ENCODE assay signal across 8 cellular contexts in genomic region chr19:2055871-2056809, GRCh38. TPM values are rescaled to one million over a fixed set of nuclear protein-coding genes. Genes with fewer than 3 reads are reported as not detected.
DNase-seq lines count a peak whose midpoint lies in the region; ATAC-seq and TF ChIP-seq lines count a peak whose summit lies in the region.

No MANE protein-coding gene starts in this region.

- H3K27me3 ChIP-seq in HCT116 (ENCODE audit: insufficient read depth, low read length) (no peaks in the 10 kb centered on the region), psoas muscle (ENCODE audit: insufficient read depth in 3 of 3, low read length in 2 of 3) (no peaks in the 10 kb centered on the region)

- H3K27ac ChIP-seq in HCT116 (ENCODE audit: low read depth, low read length) (peak overlapping the region; percentile 99), psoas muscle (peak overlapping the region; percentile 81)

- ATAC-seq in HCT116 (peak; percentile 13), psoas muscle (no peak), GM18867 (IDR thresholded peaks at IDR 0.05; ENCODE audit: unreplicated experiment) (no peak), HG03432 (IDR thresholded peaks at IDR 0.05; ENCODE audit: unreplicated experiment) (no peak)

- H4K20me1 ChIP-seq in HCT116 (ENCODE audit: insufficient read depth): no peaks in the 10 kb centered on the region

- no peak for TF ChIP-seq CTCF in AG09319 (IDR thresholded peaks at IDR 0.05; ENCODE audit: low read depth, low read length)
- peak in 2 of 3 experiments; percentile 18 to 24; a peak in 1 of 6 replicates for TF ChIP-seq CTCF in HCT116 (IDR thresholded peaks at IDR 0.05 in 2 of 3, conservative IDR thresholded peaks at IDR 0.05 in 1 of 3; ENCODE audit: borderline replicate concordance in 1 of 3, insufficient read depth in 1 of 3, low read depth in 2 of 3, low read length in 2 of 3)
- TF ChIP-seq CTCF in psoas muscle (IDR thresholded peaks at IDR 0.05): no peak

- no peak for TF ChIP-seq RAD21 in HCT116 (IDR thresholded peaks at IDR 0.05; ENCODE audit: low read depth)

- CTCF ChIA-PET in HCT116 (lab: Charles Lee): interaction anchor here (0.6 kb wide), 1 partner anchor 21 kb away, joined by 3 read pairs; no protein-coding TSS in a partner anchor

- intact Hi-C loops in HCT116 (cut with micrococcal nuclease) (no loop called here), psoas muscle (cut with DNase I) (no loop called here)

- H3K4me3 ChIP-seq in HCT116 (replicated peaks in 1 of 2; ENCODE audit: low read depth in 1 of 2, low read length in 2 of 2) (peak overlapping the region; percentile 48 to 56), psoas muscle (peak overlapping the region; percentile 57)

- RAD21 ChIA-PET in HCT116 (lab: Charles Lee; ENCODE audit: low non-redundant PET in 1 of 2, low total read pairs in 2 of 2, uncharacterized antibody in 2 of 2, unreplicated experiment in 2 of 2): interaction anchor here in 1 of 2 experiments (0.5 kb wide), 1 partner anchor 36 kb away, joined by 11 read pairs; no protein-coding TSS in a partner anchor

- H3K9me3 ChIP-seq in HCT116 (ENCODE audit: control insufficient read depth in 1 of 2, insufficient read depth in 1 of 2, low read depth in 1 of 2, low read length in 2 of 2) (no peaks in the 10 kb centered on the region), psoas muscle (no peaks in the 10 kb centered on the region)

- 27 to 34% (median 31%) methylated on average over 18 to 22 of the region's 22 CpGs for WGBS in psoas muscle, 3 donors

- peak; percentile 82 for DNase-seq in AG09319 (ENCODE audit: extremely low read depth, low read depth)
- peak; percentile 53 for DNase-seq in HCT116 (ENCODE audit: low read depth, low spot score)
- peak; percentile 32 for DNase-seq in UCSD-AML1 (lab: John Stamatoyannopoulos, UW; ENCODE audit: unreplicated experiment)
- DNase-seq in fibroblast of peridontal ligament (ENCODE audit: extremely low read depth): peak; percentile 70
- peak; percentile 64 to 77 for DNase-seq in psoas muscle
- no peak for DNase-seq in SKM-1 (lab: John Stamatoyannopoulos, UW; ENCODE audit: unreplicated experiment)

- H3K4me1 ChIP-seq in HCT116 (ENCODE audit: control insufficient read depth in 1 of 2, insufficient read depth in 2 of 2, low read length in 2 of 2) (peaks cover 78 to 97% of the 10 kb centered on the region in 2 experiments), psoas muscle (peaks cover 43% of the 10 kb centered on the region)

- TF ChIP-seq POLR2A in HCT116 (IDR thresholded peaks at IDR 0.05; ENCODE audit: borderline replicate concordance, extremely low read depth, insufficient read depth, insufficient read length): peak; percentile 23

- H3K9me2 ChIP-seq in HCT116 (ENCODE audit: insufficient read depth): no peaks in the 10 kb centered on the region

- no TSS peak for BruUV-seq in HCT116 (replicated peaks; lab: Mats Ljungman, UMichigan)

- H3K4me2 ChIP-seq in HCT116 (ENCODE audit: low read length): peak overlapping the region; percentile 81

- POLR2A ChIA-PET in HCT116 (lab: Charles Lee): interaction anchor here (0.6 to 1.5 kb wide), 3 partner anchors 12 to 230 kb away, joined by 4 to 15 read pairs (median 6); no protein-coding TSS in a partner anchor

- H2AFZ ChIP-seq in HCT116 (ENCODE audit: low read depth, low read length, poor library complexity, severe bottlenecking): no peak overlapping the region

- H3K79me2 ChIP-seq in HCT116 (ENCODE audit: insufficient read depth, low read length): no peaks in the 10 kb centered on the region

- no peaks in the 10 kb centered on the region for H3K36me3 ChIP-seq in HCT116 (ENCODE audit: control insufficient read depth in 1 of 2, insufficient read depth in 2 of 2, low read length in 2 of 2)
- no peaks in the 10 kb centered on the region for H3K36me3 ChIP-seq in psoas muscle (ENCODE audit: insufficient read depth in 1 of 2, low read depth in 1 of 2)

- H3K9ac ChIP-seq in HCT116 (ENCODE audit: low read length): peak overlapping the region; percentile 74

TF ChIP-seq in HCT116, 20 proteins besides CTCF, POLR2A, EP300 and RAD21:
- TF ChIP-seq ZFX (IDR thresholded peaks at IDR 0.05) (peak; percentile 50; the same call in 1 of the 2 replicates), FOSL1 (IDR thresholded peaks at IDR 0.05; ENCODE audit: low read depth) (no peak), POLR2AphosphoS5 (IDR thresholded peaks at IDR 0.05; ENCODE audit: low read depth, low read length) (peak; percentile 77), TCF7L2 (IDR thresholded peaks at IDR 0.05; ENCODE audit: borderline replicate concordance, extremely low read depth, insufficient read depth, insufficient read length) (peak; percentile 9), EGR1 (IDR thresholded peaks at IDR 0.05; ENCODE audit: low read depth) (no peak)

RNA-seq across cellular contexts. Expression of gene MKNK2, which starts 5.1 kb away (rescaled TPM):
- total RNA-seq in HCT116 (2021; ENCODE audit: unreplicated experiment) (271 TPM), psoas muscle (1,000 to 10,000 TPM in 2 of 4 donors, 100 to 1,000 TPM in 2; 793 to 2,795 (median 946) TPM)
- polyA plus RNA-seq in HCT116 (2012): 225 and 297 TPM in 2 replicates
- 1,000 to 10,000 TPM in 2 of 3 donors, 100 to 1,000 TPM in 1; 888 to 1,268 (median 1,190) TPM for polyA plus RNA-seq in psoas muscle

RNA-seq across cellular contexts. Expression of gene MOB3A, which starts 40.0 kb away (rescaled TPM):
- total RNA-seq in HCT116 (2021; ENCODE audit: unreplicated experiment) (32.1 TPM), psoas muscle (10 to 100 TPM in 3 of 4 donors, 1 to 10 TPM in 1; 9.9 to 19.8 (median 17.2) TPM)
- 39.3 and 39.8 TPM in 2 replicates for polyA plus RNA-seq in HCT116 (2012)
- polyA plus RNA-seq in psoas muscle: 10 to 100 TPM in 2 of 3 donors, 1 to 10 TPM in 1; 8.3 to 13.5 (median 11.3) TPM

RNA-seq across cellular contexts. Expression of gene IZUMO4, which starts 40.6 kb away (rescaled TPM):
- total RNA-seq in HCT116 (2021; ENCODE audit: unreplicated experiment) (6.1 TPM), psoas muscle (1 to 10 TPM in 3 of 4 donors, under 1 TPM in 1; 0.89 to 2.8 (median 1.4) TPM)
- polyA plus RNA-seq in HCT116 (2012): 6.7 and 12.8 TPM in 2 replicates
- polyA plus RNA-seq in psoas muscle: 1 to 10 TPM in 2 of 3 donors, under 1 TPM in 1; 0.69 to 3.0 (median 2.0) TPM

RNA-seq across cellular contexts. Expression of gene BTBD2, which starts 40.6 kb away (rescaled TPM):
- total RNA-seq in HCT116 (2021; ENCODE audit: unreplicated experiment) (112 TPM), psoas muscle (10 to 100 TPM; 56.3 to 68.4 (median 61.9) TPM)
- 136 and 158 TPM in 2 replicates for polyA plus RNA-seq in HCT116 (2012)
- 10 to 100 TPM; 30.1 to 49.0 (median 36.6) TPM for polyA plus RNA-seq in psoas muscle

Comparison
In these comparisons a context has a peak if more than half of its experiments do, and no peak if none do; other contexts are left out.
1. CTCF ChIP-seq: peak in HCT116 (2 of 3); none in AG09319 (single experiment) and psoas muscle (single experiment).